ENCODE assay signal across 9 cellular contexts in genomic region chr6:33607784-33608161, GRCh38. TPM values are rescaled to one million over a fixed set of nuclear protein-coding genes. Genes with fewer than 3 reads are reported as not detected.
DNase-seq lines count a peak whose midpoint lies in the region; ATAC-seq and TF ChIP-seq lines count a peak whose summit lies in the region.
"Had no signal": no experiment of that assay in that cellular context is flagged by ENCODE, and none has a peak within 500 bp of the region (broad histone marks: within the 10 kb centered on the region; RNA-seq: fewer than 3 reads in every experiment).

No MANE protein-coding gene starts in this region.

- H3K4me1 Mint-ChIP-seq in effector memory CD8-positive, alpha-beta T cell (ENCODE audit: low read depth in 2 of 2): no peaks in the 10 kb centered on the region

- H3K9ac ChIP-seq in OCI-LY1 (ENCODE audit: low read length): no peak overlapping the region

- intact Hi-C loops in left ventricle myocardium superior (cut with micrococcal nuclease): no loop called here

- DNase-seq in activated CD4-positive, alpha-beta T cell treated with anti-CD3 and anti-CD28 coated beads for 48 hours: peak; percentile 62
- no peak for DNase-seq in activated CD4-positive, alpha-beta T cell treated with anti-CD3 and anti-CD28 coated beads for 1 hour
- no peak for DNase-seq in effector memory CD8-positive, alpha-beta T cell
- DNase-seq in stimulated activated CD4-positive, alpha-beta T cell treated with anti-CD3 and anti-CD28 coated beads, Interleukin-4, amount 100 ng/mL, for 24 hours: peak; percentile 36
- DNase-seq in pons (ENCODE audit: low spot score): no peak
- no peak for DNase-seq in left ventricle myocardium superior

- H3K9me3 Mint-ChIP-seq in effector memory CD8-positive, alpha-beta T cell: no peaks in the 10 kb centered on the region

- H3K4me1 ChIP-seq in OCI-LY1 (ENCODE audit: insufficient read depth, low read length, severe bottlenecking): peaks cover 6% of the 10 kb centered on the region

- H3K27ac Mint-ChIP-seq in effector memory CD8-positive, alpha-beta T cell: no peak overlapping the region
- H3K27ac Mint-ChIP-seq: CD14-positive monocyte had no signal

- H3K27me3 ChIP-seq in OCI-LY1 (ENCODE audit: insufficient read depth, low read length): peaks cover 4% of the 10 kb centered on the region; the same call in 1 of the 2 replicates

- H4K20me1 ChIP-seq in OCI-LY1 (ENCODE audit: insufficient read depth, low read length): no peaks in the 10 kb centered on the region

- H3K9me3 ChIP-seq in OCI-LY1 (ENCODE audit: low read length): no peaks in the 10 kb centered on the region

- no peaks in the 10 kb centered on the region; the same call in 1 of the 2 replicates for H3K36me3 ChIP-seq in OCI-LY1 (ENCODE audit: insufficient read depth, low read length)

- H3K36me3 Mint-ChIP-seq in effector memory CD8-positive, alpha-beta T cell (ENCODE audit: insufficient read depth): no peaks in the 10 kb centered on the region
- H3K36me3 Mint-ChIP-seq: CD14-positive monocyte had no signal

- TF ChIP-seq CTCF in OCI-LY1 (IDR thresholded peaks at IDR 0.05; ENCODE audit: low read length): peak; percentile 90

- no peaks in the 10 kb centered on the region for H3F3A ChIP-seq in OCI-LY1 (ENCODE audit: insufficient read depth, low read length)

- no peak overlapping the region for H3K4me3 ChIP-seq in OCI-LY1 (ENCODE audit: low read depth, low read length, poor library complexity, severe bottlenecking)

- H3K4me2 ChIP-seq in OCI-LY1 (ENCODE audit: low read length): no peak overlapping the region

- H3K27me3 Mint-ChIP-seq in effector memory CD8-positive, alpha-beta T cell: peaks cover 0 to 23% of the 10 kb centered on the region in 2 donors

- no peaks in the 10 kb centered on the region for H3K79me2 ChIP-seq in OCI-LY1 (ENCODE audit: insufficient read depth, low read length)

- H3K4me3 Mint-ChIP-seq in effector memory CD8-positive, alpha-beta T cell: no peak overlapping the region
- H3K4me3 Mint-ChIP-seq: CD14-positive monocyte had no signal

- peak; percentile 69 for ATAC-seq in effector memory CD8-positive, alpha-beta T cell (replicated peaks)
- ATAC-seq in HG03565 (IDR thresholded peaks at IDR 0.05; ENCODE audit: unreplicated experiment) (no peak), left ventricle myocardium superior (no peak)

- no peak overlapping the region for H3K27ac ChIP-seq in OCI-LY1 (ENCODE audit: low read depth, low read length, poor library complexity, severe bottlenecking)

- no peaks in the 10 kb centered on the region for H3K9me2 ChIP-seq in OCI-LY1 (ENCODE audit: low read depth, low read length)

- no peak overlapping the region for H2AFZ ChIP-seq in OCI-LY1 (ENCODE audit: low read length)

RNA-seq across cellular contexts. Expression of gene ITPR3, which starts 13.3 kb away (rescaled TPM):
- total RNA-seq in left ventricle myocardium superior: 6.1 TPM

RNA-seq across cellular contexts. Expression of gene BAK1, which starts 27.7 kb away (rescaled TPM):
- total RNA-seq in left ventricle myocardium superior: 23.1 TPM

Comparison
In these comparisons a context has a peak if more than half of its experiments do, and no peak if none do; other contexts are left out.
1. DNase-seq: peak in activated CD4-positive, alpha-beta T cell treated with anti-CD3 and anti-CD28 coated beads for 48 hours (single experiment) and stimulated activated CD4-positive, alpha-beta T cell treated with anti-CD3 and anti-CD28 coated beads, Interleukin-4, amount 100 ng/mL, for 24 hours (single experiment); none in activated CD4-positive, alpha-beta T cell treated with anti-CD3 and anti-CD28 coated beads for 1 hour (single experiment), effector memory CD8-positive, alpha-beta T cell (0 of 3), pons (single experiment) and left ventricle myocardium superior (single experiment).